ENCODE assay signal across 9 cellular contexts in genomic region chr9:36191696-36192095, GRCh38. TPM values are rescaled to one million over a fixed set of nuclear protein-coding genes. Genes with fewer than 3 reads are reported as not detected.
DNase-seq lines count a peak whose midpoint lies in the region; ATAC-seq and TF ChIP-seq lines count a peak whose summit lies in the region.
"Had no signal": no experiment of that assay in that cellular context is flagged by ENCODE, and none has a peak within 500 bp of the region (broad histone marks: within the 10 kb centered on the region; RNA-seq: fewer than 3 reads in every experiment).

No MANE protein-coding gene starts in this region.

- peaks cover 14% of the 10 kb centered on the region for H3K27me3 Mint-ChIP-seq in activated naive CD4-positive, alpha-beta T cell treated with anti-CD3 and anti-CD28 coated beads, Interleukin-2, amount 10 ng/mL, durations not matched to agents 7 days and 5 days

- no peak for TF ChIP-seq POLR2A in right lobe of liver (IDR thresholded peaks at IDR 0.05)

- peak overlapping the region; percentile 97 for H3K9ac ChIP-seq in adipocyte (ENCODE audit: low read length)

- CTCF ChIA-PET in activated naive CD4-positive, alpha-beta T cell treated with anti-CD3 and anti-CD28 coated beads, Interleukin-2, amount 10 ng/mL, durations not matched to agents 7 days and 5 days (lab: Charles Lee): interaction anchor here (0.9 to 3.1 kb wide), 7 partner anchors 11 to 537 kb away, joined by 3 to 18 read pairs (median 4); no protein-coding TSS in a partner anchor

- intact Hi-C loops in right lobe of liver (cut with DNase I) (no loop called here), upper lobe of right lung (cut with DNase I) (no loop called here)

- H3K27ac ChIP-seq in right lobe of liver (peak overlapping the region in 2 of 3 donors; percentile 83 to 93), upper lobe of right lung (peak overlapping the region; percentile 94)

- H3K27ac Mint-ChIP-seq in activated naive CD4-positive, alpha-beta T cell treated with anti-CD3 and anti-CD28 coated beads, Interleukin-2, amount 10 ng/mL, durations not matched to agents 7 days and 5 days: peak overlapping the region; percentile 91

- H3K4me3 ChIP-seq in adipocyte (ENCODE audit: low read length) (peak overlapping the region; percentile 91), right lobe of liver (peak overlapping the region; percentile 95 to 99 (median 95)), upper lobe of right lung (peak overlapping the region; percentile 97)

- H3K4me1 Mint-ChIP-seq in activated naive CD4-positive, alpha-beta T cell treated with anti-CD3 and anti-CD28 coated beads, Interleukin-2, amount 10 ng/mL, durations not matched to agents 7 days and 5 days: peaks cover 48% of the 10 kb centered on the region

- no peaks in the 10 kb centered on the region for H3K9me3 ChIP-seq in adipocyte (ENCODE audit: control insufficient read depth, low read length)
- H3K9me3 ChIP-seq in right lobe of liver: no peaks in the 10 kb centered on the region
- H3K9me3 ChIP-seq in upper lobe of right lung: no peaks in the 10 kb centered on the region

- peaks cover 28% of the 10 kb centered on the region for H3K36me3 Mint-ChIP-seq in activated naive CD4-positive, alpha-beta T cell treated with anti-CD3 and anti-CD28 coated beads, Interleukin-2, amount 10 ng/mL, durations not matched to agents 7 days and 5 days

- no peaks in the 10 kb centered on the region for H3K9me3 Mint-ChIP-seq in activated naive CD4-positive, alpha-beta T cell treated with anti-CD3 and anti-CD28 coated beads, Interleukin-2, amount 10 ng/mL, durations not matched to agents 7 days and 5 days

- H3K4me1 ChIP-seq in adipocyte (ENCODE audit: control insufficient read depth, insufficient read depth, low read length) (peaks cover 46% of the 10 kb centered on the region), right lobe of liver (peaks cover 0 to 22% (median 12%) of the 10 kb centered on the region in 4 donors), upper lobe of right lung (peaks cover 47% of the 10 kb centered on the region)

- peak overlapping the region; percentile 92 for H3K4me3 Mint-ChIP-seq in activated naive CD4-positive, alpha-beta T cell treated with anti-CD3 and anti-CD28 coated beads, Interleukin-2, amount 10 ng/mL, durations not matched to agents 7 days and 5 days

- H3K36me3 ChIP-seq in adipocyte (ENCODE audit: control insufficient read depth, insufficient read depth, low read length, severe bottlenecking) (peaks cover 5% of the 10 kb centered on the region), right lobe of liver (peaks cover 0 to 3% (median 0%) of the 10 kb centered on the region in 4 donors), upper lobe of right lung (peaks cover 18% of the 10 kb centered on the region)

- WGBS in right lobe of liver (ENCODE audit: insufficient coverage, low coverage, low lambda C conversion rate, missing lambda C conversion rate): under 1% methylated on average over 7 of the region's 7 CpGs

- no peak for ATAC-seq in right lobe of liver
- no peak for ATAC-seq in upper lobe of right lung
- no peak for ATAC-seq in HG03521 (IDR thresholded peaks at IDR 0.05; ENCODE audit: unreplicated experiment)

- no peaks in the 10 kb centered on the region for H3K27me3 ChIP-seq in adipocyte (replicated peaks; ENCODE audit: control insufficient read depth, insufficient read depth, low read length)
- no peaks in the 10 kb centered on the region for H3K27me3 ChIP-seq in right lobe of liver
- no peaks in the 10 kb centered on the region for H3K27me3 ChIP-seq in upper lobe of right lung

- TF ChIP-seq CTCF in right lobe of liver (IDR thresholded peaks at IDR 0.05) (no peak), upper lobe of right lung (IDR thresholded peaks at IDR 0.05) (no peak)

- no peak for DNase-seq in activated naive CD4-positive, alpha-beta T cell treated with anti-CD3 and anti-CD28 coated beads, Interleukin-2, amount 10 ng/mL, durations not matched to agents 7 days and 5 days
- no peak for DNase-seq in activated naive CD4-positive, alpha-beta T cell treated with Interleukin-2 at 50 U/mL for 16 hours
- peak; percentile 46 for DNase-seq in adipocyte (ENCODE audit: low read depth)
- no peak for DNase-seq in right lobe of liver
- no peak for DNase-seq in upper lobe of right lung
- DNase-seq in anterior cingulate cortex (lab: John Stamatoyannopoulos, UW): no peak
- DNase-seq in NCI-H345 (lab: John Stamatoyannopoulos, UW): no peak

RNA-seq across cellular contexts. Expression of gene CLTA, which starts 1.0 kb away (rescaled TPM):
- total RNA-seq in right lobe of liver (100 to 1,000 TPM in 2 of 6 experiments, 10 to 100 TPM in 4; 52.3 to 154 (median 72.7) TPM), upper lobe of right lung (163 TPM)

RNA-seq across cellular contexts. Expression of gene CCIN, which starts 22.5 kb away (rescaled TPM):
- total RNA-seq in right lobe of liver (not detected), upper lobe of right lung (not detected)
- total RNA-seq: activated CD8-positive, alpha-beta memory T cell treated with anti-CD3 and anti-CD28 coated beads for 36 hours had no signal

RNA-seq across cellular contexts. Expression of gene GLIPR2, which starts 55.2 kb away (rescaled TPM):
- total RNA-seq in right lobe of liver: 1 to 10 TPM; 1.2 to 3.9 (median 2.5) TPM
- total RNA-seq in upper lobe of right lung: 64.9 TPM

Comparison
In these comparisons a context has a peak if more than half of its experiments do, and no peak if none do; other contexts are left out.
1. RNA of gene GLIPR2, which starts 55.2 kb away (total RNA-seq): 64.9 TPM in upper lobe of right lung (single experiment); 1.2 to 3.9 TPM in right lobe of liver; every median in the first group is over 10 times any median in the second.
2. Peak in every context shown above with its lines, with median percentiles within 50 percentile points of each other: H3K4me3 ChIP-seq.